ENCODE assay signal across 8 cellular contexts in the genomic region with DNA sequence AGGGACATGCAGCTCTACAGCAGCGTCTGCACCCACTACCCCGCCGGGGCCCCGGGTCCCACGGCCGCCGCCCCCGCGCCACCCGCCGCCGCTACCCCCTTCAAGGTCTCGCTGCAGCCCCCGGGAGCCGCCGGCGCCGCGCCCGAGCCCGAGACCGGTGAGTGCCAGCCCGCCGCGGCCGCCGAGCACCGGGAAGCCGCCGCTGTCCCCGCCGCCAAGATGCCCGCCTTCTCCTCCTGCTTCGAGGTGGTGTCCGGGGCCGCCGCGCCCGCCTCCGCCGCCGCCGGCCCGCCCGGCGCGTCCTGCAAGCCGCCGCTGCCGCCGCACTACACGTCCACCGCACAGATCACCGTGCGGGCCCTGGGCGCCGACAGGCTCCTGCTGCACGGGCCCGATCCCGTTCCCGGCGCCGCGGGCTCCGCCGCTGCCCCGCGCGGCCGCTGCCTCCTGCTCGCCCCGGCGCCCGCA.
DNase-seq lines count a peak whose midpoint lies in the region; ATAC-seq and TF ChIP-seq lines count a peak whose summit lies in the region.

No MANE protein-coding gene starts in this region.

- H3K4me3 ChIP-seq in WERI-Rb-1 (ENCODE audit: low read depth, low read length) (peak overlapping the region; percentile 60), fibroblast of mammary gland (ENCODE audit: control insufficient read depth, low read depth, low read length) (peak overlapping the region; percentile 60), retinal pigment epithelial cell (ENCODE audit: low read length) (peak overlapping the region; percentile 78)

- no peak for TF ChIP-seq CTCF in WERI-Rb-1 (IDR thresholded peaks at IDR 0.05; ENCODE audit: low read depth, low read length)
- no peak for TF ChIP-seq CTCF in fibroblast of mammary gland (conservative IDR thresholded peaks at IDR 0.05; ENCODE audit: control insufficient read depth, insufficient read depth, low read depth, low read length)
- TF ChIP-seq CTCF in retinal pigment epithelial cell (conservative IDR thresholded peaks at IDR 0.05; ENCODE audit: low read depth, low read length), result no peak

- H3K27ac ChIP-seq in WERI-Rb-1, result peak overlapping the region; percentile 44; the same call in 1 of the 2 replicates

- ATAC-seq in HG02973 (IDR thresholded peaks at IDR 0.05; ENCODE audit: unreplicated experiment), result peak; percentile 9
- ATAC-seq in GM18861 (IDR thresholded peaks at IDR 0.05; ENCODE audit: unreplicated experiment), result no peak

- no peaks in the 10 kb centered on the region for H3K36me3 ChIP-seq in WERI-Rb-1

- H3K9me3 ChIP-seq in WERI-Rb-1 (ENCODE audit: severe bottlenecking), result no peaks in the 10 kb centered on the region

- H3K27me3 ChIP-seq in WERI-Rb-1 (ENCODE audit: insufficient read depth, low read depth, severe bottlenecking), result no peaks in the 10 kb centered on the region

- DNase-seq in stimulated activated CD4-positive, alpha-beta T cell treated with anti-CD3 and anti-CD28 coated beads, Interleukin-4, amount 100 ng/mL, for 4 hours, result peak; percentile 40 to 47
- no peak for DNase-seq in stimulated activated CD4-positive, alpha-beta T cell treated with anti-CD3 and anti-CD28 coated beads, Interleukin-4, amount 100 ng/mL, for 24 hours
- DNase-seq in WERI-Rb-1, result peak; percentile 8
- no peak for DNase-seq in fibroblast of mammary gland (ENCODE audit: low read depth)
- no peak for DNase-seq in retinal pigment epithelial cell (ENCODE audit: low read depth)
- no peak for DNase-seq in ecto neural progenitor cell (ENCODE audit: low spot score)

Comparison
In these comparisons a context has a peak if more than half of its experiments do, and no peak if none do; other contexts are left out.
1. DNase-seq: peak in stimulated activated CD4-positive, alpha-beta T cell treated with anti-CD3 and anti-CD28 coated beads, Interleukin-4, amount 100 ng/mL, for 4 hours (2 of 2) and WERI-Rb-1 (single experiment); none in stimulated activated CD4-positive, alpha-beta T cell treated with anti-CD3 and anti-CD28 coated beads, Interleukin-4, amount 100 ng/mL, for 24 hours (single experiment), fibroblast of mammary gland (single experiment), retinal pigment epithelial cell (single experiment) and ecto neural progenitor cell (single experiment).
2. Peak in every context shown above with its lines, with median percentiles within 50 percentile points of each other: H3K4me3 ChIP-seq.